10 cellular contexts compared by ENCODE assay signal in the genomic region with DNA sequence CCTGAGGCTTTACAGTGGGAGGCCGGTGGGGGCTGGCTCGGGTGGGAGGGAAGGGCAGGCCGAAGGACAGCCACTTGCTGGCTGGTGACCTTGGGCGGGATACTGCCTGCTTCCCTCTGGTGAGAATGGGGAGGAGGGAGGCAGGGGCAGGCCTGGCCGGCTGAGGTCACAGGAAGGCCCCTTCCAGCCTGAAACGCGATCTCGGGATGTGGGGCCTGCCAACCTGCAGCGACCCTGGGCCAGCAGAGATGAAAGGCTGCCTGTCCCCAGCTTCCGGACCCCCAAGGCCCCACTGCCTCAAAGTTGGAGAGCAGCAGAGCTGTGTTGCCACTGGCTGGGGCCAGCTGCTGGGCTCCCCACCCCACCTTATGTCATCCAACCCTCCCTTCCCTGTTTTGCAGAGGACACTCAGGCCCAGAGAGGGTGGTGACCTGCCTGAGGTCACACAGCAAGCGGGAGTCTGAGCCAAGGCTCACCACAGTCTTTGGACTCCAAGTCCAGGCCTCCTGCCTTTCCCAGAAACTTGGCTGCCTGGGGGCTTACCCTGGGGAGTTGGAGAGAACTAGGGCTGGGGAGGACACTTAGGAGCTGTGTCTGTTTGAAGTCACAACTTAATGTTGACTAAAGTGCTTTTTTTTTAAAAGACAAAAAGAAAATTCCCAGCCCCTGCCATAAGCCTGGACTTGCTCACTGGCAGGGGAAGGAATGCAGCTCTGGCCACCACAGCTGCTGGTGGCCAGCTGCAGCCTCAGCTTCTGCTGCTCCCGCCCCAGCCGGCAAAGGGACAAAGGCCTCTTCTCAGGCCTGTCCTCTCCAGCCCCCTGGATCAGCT. TPM values are rescaled to one million over a fixed set of nuclear protein-coding genes. Genes with fewer than 3 reads are reported as not detected.
DNase-seq lines count a peak whose midpoint lies in the region; ATAC-seq, FAIRE-seq and TF ChIP-seq lines count a peak whose summit lies in the region.
"Had no signal": no experiment of that assay in that cellular context is flagged by ENCODE, and none has a peak within 500 bp of the region (broad histone marks: within the 10 kb centered on the region; RNA-seq: fewer than 3 reads in every experiment).

No MANE protein-coding gene starts in this region.

- H3K36me3 Mint-ChIP-seq in neural crest cell (ENCODE audit: low read depth), result no peaks in the 10 kb centered on the region
- no peaks in the 10 kb centered on the region for H3K36me3 Mint-ChIP-seq in immature natural killer cell

- H3K4me3 Mint-ChIP-seq in neural crest cell, result peak overlapping the region; percentile 66
- no peak overlapping the region for H3K4me3 Mint-ChIP-seq in immature natural killer cell

- TF ChIP-seq RAD21 in A549 (conservative IDR thresholded peaks at IDR 0.05 in 1 of 2, IDR thresholded peaks at IDR 0.05 in 1 of 2), result no peak

- WGBS in A549 (ENCODE audit: missing lambda C conversion rate), result 71% methylated on average over 5 of the region's 13 CpGs

- ATAC-seq in A549, result peak in 1 of 2 experiments; percentile 39; a peak in 3 of 6 replicates
- ATAC-seq in SK-N-SH treated with all-trans-retinoic acid at 6 μM for 48 hours, result peak; percentile 70
- ATAC-seq in GM18861 (IDR thresholded peaks at IDR 0.05; ENCODE audit: unreplicated experiment), result no peak
- ATAC-seq in GM19324 (IDR thresholded peaks at IDR 0.05; ENCODE audit: low FRiP score, unreplicated experiment), result no peak
- ATAC-seq in GM21381 (IDR thresholded peaks at IDR 0.05; ENCODE audit: unreplicated experiment), result no peak

- H3K9me3 Mint-ChIP-seq in neural crest cell, result no peaks in the 10 kb centered on the region
- H3K9me3 Mint-ChIP-seq in immature natural killer cell, result no peaks in the 10 kb centered on the region

- peaks cover 12% of the 10 kb centered on the region for H3K4me1 ChIP-seq in A549

- H3K27me3 Mint-ChIP-seq in neural crest cell (ENCODE audit: low read depth), result no peaks in the 10 kb centered on the region
- H3K27me3 Mint-ChIP-seq in immature natural killer cell (ENCODE audit: low read depth in 3 of 3), result peaks cover 0 to 4% (median 2%) of the 10 kb centered on the region in 3 donors

- TF ChIP-seq POLR2A in A549 (IDR thresholded peaks at IDR 0.05; ENCODE audit: low read length), result no peak

- POLR2A ChIA-PET in A549 (lab: Yijun Ruan, JAX), result no interaction called here

- no peaks in the 10 kb centered on the region for H3K9me3 ChIP-seq in A549
- H3K9me3 ChIP-seq: SJSA1 had no signal

- TF ChIP-seq EP300 in A549 (IDR thresholded peaks at IDR 0.05), result no peak

- H3K27ac Mint-ChIP-seq in neural crest cell (ENCODE audit: unreplicated experiment), result peak overlapping the region; percentile 98
- H3K27ac Mint-ChIP-seq in immature natural killer cell, result no peak overlapping the region

- no peak for FAIRE-seq in A549 (lab: Jason Lieb, UNC)
- FAIRE-seq: colon had no signal

- DNase-seq in A549 (ENCODE audit: low read depth in 1 of 2, low spot score in 1 of 2), result no peak
- DNase-seq in globus pallidus (ENCODE audit: low spot score), result peak; percentile 97
- DNase-seq in neural crest cell (ENCODE audit: low read depth, low spot score), result peak; percentile 66
- no peak for DNase-seq in immature natural killer cell

- no peak overlapping the region for H3K4me3 ChIP-seq in A549
- H3K4me3 ChIP-seq: SJSA1 had no signal

- TF ChIP-seq CTCF in A549 (IDR thresholded peaks at IDR 0.05), result no peak
- no peak for TF ChIP-seq CTCF in neural crest cell (conservative IDR thresholded peaks at IDR 0.05)

- CTCF ChIA-PET in A549 (lab: Yijun Ruan, JAX), result interaction anchor here (0.6 to 2.2 kb wide), 4 partner anchors 51 to 220 kb away, joined by 3 to 8 read pairs (median 4); no protein-coding TSS in a partner anchor

- H3K4me2 ChIP-seq in A549, result peak overlapping the region; percentile 19; the same call in 1 of the 3 replicates

- peak overlapping the region; percentile 38 to 77; a peak in 4 of 6 replicates for H3K27ac ChIP-seq in A549
- H3K27ac ChIP-seq: SJSA1 had no signal

- H3K4me1 Mint-ChIP-seq in neural crest cell (peaks cover 51% of the 10 kb centered on the region), immature natural killer cell (peaks cover 2 to 3% of the 10 kb centered on the region in 2 donors)

TF ChIP-seq in A549, 52 proteins besides CTCF, POLR2A, EP300 and RAD21:
- TF ChIP-seq USF2 (IDR thresholded peaks at IDR 0.05), result no peak
- TF ChIP-seq JUN (IDR thresholded peaks at IDR 0.05), result no peak
- no peak for TF ChIP-seq ZNF302 (CRISPR knock-in tag; IDR thresholded peaks at IDR 0.05)
- TF ChIP-seq GATA3 (IDR thresholded peaks at IDR 0.05; ENCODE audit: borderline replicate concordance), result no peak
- TF ChIP-seq HDAC2 (IDR thresholded peaks at IDR 0.05), result no peak
- TF ChIP-seq ZFP36 (IDR thresholded peaks at IDR 0.05; ENCODE audit: borderline replicate concordance, partially characterized antibody), result peak; percentile 71
- TF ChIP-seq FOSL2 (IDR thresholded peaks at IDR 0.05), result no peak
- no peak for TF ChIP-seq FOSL2 (CRISPR knock-in tag; IDR thresholded peaks at IDR 0.05)

TF ChIP-seq in SK-N-SH treated with all-trans-retinoic acid at 6 μM for 48 hours, 23 proteins besides CTCF, POLR2A, EP300 and RAD21:
- TF ChIP-seq, protein P1, sequence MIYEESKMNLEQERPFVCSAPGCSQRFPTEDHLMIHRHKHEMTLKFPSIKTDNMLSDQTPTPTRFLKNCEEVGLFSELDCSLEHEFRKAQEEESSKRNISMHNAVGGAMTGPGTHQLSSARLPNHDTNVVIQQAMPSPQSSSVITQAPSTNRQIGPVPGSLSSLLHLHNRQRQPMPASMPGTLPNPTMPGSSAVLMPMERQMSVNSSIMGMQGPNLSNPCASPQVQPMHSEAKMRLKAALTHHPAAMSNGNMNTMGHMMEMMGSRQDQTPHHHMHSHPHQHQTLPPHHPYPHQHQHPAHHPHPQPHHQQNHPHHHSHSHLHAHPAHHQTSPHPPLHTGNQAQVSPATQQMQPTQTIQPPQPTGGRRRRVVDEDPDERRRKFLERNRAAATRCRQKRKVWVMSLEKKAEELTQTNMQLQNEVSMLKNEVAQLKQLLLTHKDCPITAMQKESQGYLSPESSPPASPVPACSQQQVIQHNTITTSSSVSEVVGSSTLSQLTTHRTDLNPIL (CRISPR knock-in tag; IDR thresholded peaks at IDR 0.05; ENCODE audit: low read depth), result no peak
- TF ChIP-seq, protein P2, sequence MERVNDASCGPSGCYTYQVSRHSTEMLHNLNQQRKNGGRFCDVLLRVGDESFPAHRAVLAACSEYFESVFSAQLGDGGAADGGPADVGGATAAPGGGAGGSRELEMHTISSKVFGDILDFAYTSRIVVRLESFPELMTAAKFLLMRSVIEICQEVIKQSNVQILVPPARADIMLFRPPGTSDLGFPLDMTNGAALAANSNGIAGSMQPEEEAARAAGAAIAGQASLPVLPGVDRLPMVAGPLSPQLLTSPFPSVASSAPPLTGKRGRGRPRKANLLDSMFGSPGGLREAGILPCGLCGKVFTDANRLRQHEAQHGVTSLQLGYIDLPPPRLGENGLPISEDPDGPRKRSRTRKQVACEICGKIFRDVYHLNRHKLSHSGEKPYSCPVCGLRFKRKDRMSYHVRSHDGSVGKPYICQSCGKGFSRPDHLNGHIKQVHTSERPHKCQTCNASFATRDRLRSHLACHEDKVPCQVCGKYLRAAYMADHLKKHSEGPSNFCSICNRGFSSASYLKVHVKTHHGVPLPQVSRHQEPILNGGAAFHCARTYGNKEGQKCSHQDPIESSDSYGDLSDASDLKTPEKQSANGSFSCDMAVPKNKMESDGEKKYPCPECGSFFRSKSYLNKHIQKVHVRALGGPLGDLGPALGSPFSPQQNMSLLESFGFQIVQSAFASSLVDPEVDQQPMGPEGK (CRISPR knock-in tag; IDR thresholded peaks at IDR 0.05; ENCODE audit: borderline replicate concordance), result no peak
- no peak for TF ChIP-seq ARNTL (CRISPR knock-in tag; IDR thresholded peaks at IDR 0.05; ENCODE audit: borderline replicate concordance, low read depth)
- no peak for TF ChIP-seq ZNF70 (CRISPR knock-in tag; IDR thresholded peaks at IDR 0.05)
- TF ChIP-seq GLIS3 (CRISPR knock-in tag; IDR thresholded peaks at IDR 0.05), result 0 out of 2 replicates have a peak, but pooled peaks have one; percentile 31
TF ChIP-seq in SK-N-SH treated with all-trans-retinoic acid at 6 μM for 48 hours: peak in this region for 1.

RNA-seq across cellular contexts. Expression of gene WASF2, which starts 14.8 kb away (rescaled TPM):
- polyA plus RNA-seq in A549 (2011; rRNA removed) (40.8 and 44.9 TPM in 2 replicates), A549 (2017; fragmentation: RNase III; extraction: RNeasy Plus Mini Kit Qiagen cat#74134 plus additional on column Dnase treatment) (22.7 to 23.4 TPM (median 23.4 TPM) in 3 replicates), immature natural killer cell (10 to 100 TPM; 36.6 to 90.0 (median 39.5) TPM)
- polyA plus RNA-seq in A549 (2012; cell fraction: cytosol; rRNA removed), result 18.5 and 24.6 TPM in 2 replicates
- 21.8 and 24.8 TPM in 2 replicates for polyA plus RNA-seq in A549 (2012; cell fraction: nucleus; rRNA removed)
- polyA minus RNA-seq in A549 (2011; rRNA and poly(A)+ RNA removed), result 38.8 and 41.7 TPM in 2 replicates
- 81.9 and 83.1 TPM in 2 replicates for total RNA-seq in neural crest cell

Comparison
In these comparisons a context has a peak if more than half of its experiments do, and no peak if none do; other contexts are left out.
1. DNase-seq: peak in globus pallidus (single experiment) and neural crest cell (single experiment); none in A549 (0 of 2) and immature natural killer cell (0 of 3).